In genomic region chr13:31764556-31764955, GRCh38 we compare ENCODE assay signal across 24 cellular contexts. TPM values are rescaled to one million over a fixed set of nuclear protein-coding genes. Genes with fewer than 3 reads are reported as not detected.
A peak's percentile ranks its signal among the peaks of the same experiment; 100 is the strongest.
DNase-seq lines count a peak whose midpoint lies in the region; FAIRE-seq and TF ChIP-seq lines count a peak whose summit lies in the region.
"Had no signal": no experiment of that assay in that cellular context is flagged by ENCODE, and none has a peak within 500 bp of the region (broad histone marks: within the 10 kb centered on the region; RNA-seq: fewer than 3 reads in every experiment).

No MANE protein-coding gene starts in this region.

- H3K4me3 ChIP-seq in astrocyte (ENCODE audit: insufficient read depth, low read depth, low read length) (no peak overlapping the region), fibroblast of the aortic adventitia (ENCODE audit: low read depth, low read length) (no peak overlapping the region), tibial artery (no peak overlapping the region), mammary epithelial cell (replicated peaks in 1 of 3; ENCODE audit: insufficient read depth in 1 of 3, low read depth in 2 of 3, low read length in 3 of 3) (no peak overlapping the region)
- H3K4me3 ChIP-seq: GM12878, GM23338 had no signal

- dilution Hi-C loops in mammary epithelial cell (cut with HindIII; ENCODE audit: low sequenced_read_pairs), result no loop called here

- TF ChIP-seq CTCF in astrocyte (IDR thresholded peaks at IDR 0.05; ENCODE audit: insufficient read depth, low read depth, low read length), result no peak
- no peak for TF ChIP-seq CTCF in fibroblast of the aortic adventitia (IDR thresholded peaks at IDR 0.05; ENCODE audit: insufficient read depth, low read length)
- TF ChIP-seq CTCF in tibial artery (IDR thresholded peaks at IDR 0.05), result no peak
- TF ChIP-seq CTCF in mammary epithelial cell (conservative IDR thresholded peaks at IDR 0.05 in 1 of 2, IDR thresholded peaks at IDR 0.05 in 1 of 2; ENCODE audit: extremely low read depth in 1 of 2, insufficient read depth in 1 of 2, low read depth in 1 of 2, low read length in 2 of 2), result no peak

- DNase-seq in HCEC 1CT, result peak; percentile 52
- DNase-seq in astrocyte (ENCODE audit: low read depth), result no peak
- DNase-seq in fibroblast of the aortic adventitia (ENCODE audit: low read depth), result peak; percentile 20
- DNase-seq in tibial artery, result no peak
- no peak for DNase-seq in AML-193 (lab: John Stamatoyannopoulos, UW)
- DNase-seq in mammary epithelial cell, result no peak
- no peak for DNase-seq in globus pallidus (ENCODE audit: low spot score)
- DNase-seq: BE2C; CD4-positive, CD25-positive, alpha-beta regulatory T cell; COR-L47; DMS 273 treated with DMSO at 0.1 percent for 48 hours; KG1; MV-4-11; NCI-H1694 treated with DMSO at 0.1 percent for 48 hours; NCI-H2107; NCI-H510A treated with DMSO at 0.1 percent for 48 hours; NCI-H774; OCI-M1; SHP77 treated with DMSO at 0.1 percent for 48 hours had no signal

- H2AFZ ChIP-seq in astrocyte (ENCODE audit: low read depth, low read length) (no peak overlapping the region), mammary epithelial cell (ENCODE audit: low read depth, low read length) (no peak overlapping the region)
- H2AFZ ChIP-seq: GM23338 had no signal

- H3K36me3 Mint-ChIP-seq in astrocyte (ENCODE audit: low read depth, unreplicated experiment), result no peaks in the 10 kb centered on the region
- H3K36me3 Mint-ChIP-seq: CD4-positive, CD25-positive, alpha-beta regulatory T cell had no signal

- H3K9me3 Mint-ChIP-seq in astrocyte (ENCODE audit: unreplicated experiment), result no peaks in the 10 kb centered on the region
- H3K9me3 Mint-ChIP-seq: GM23338 had no signal

- H3K9me3 ChIP-seq in astrocyte (ENCODE audit: insufficient read depth, low read depth, low read length) (no peaks in the 10 kb centered on the region), tibial artery (no peaks in the 10 kb centered on the region), mammary epithelial cell (replicated peaks; ENCODE audit: insufficient read depth, low read length) (no peaks in the 10 kb centered on the region)
- H3K9me3 ChIP-seq: BE2C had no signal

- CTCF ChIA-PET in mammary epithelial cell (lab: Charles Lee; ENCODE audit: low non-redundant PET), result no interaction called here

- intact Hi-C loops in tibial artery (cut with DNase I; ENCODE audit: low total_unique reads) (no loop called here), mammary epithelial cell (cut with micrococcal nuclease) (no loop called here)

- H3K4me3 Mint-ChIP-seq in astrocyte (ENCODE audit: unreplicated experiment), result no peak overlapping the region
- H3K4me3 Mint-ChIP-seq: CD4-positive, CD25-positive, alpha-beta regulatory T cell; GM23338 had no signal

- H3K27ac ChIP-seq in astrocyte (ENCODE audit: low read depth, low read length), result peak overlapping the region; percentile 76
- peak overlapping the region; percentile 77 to 78 for H3K27ac ChIP-seq in tibial artery
- no peak overlapping the region for H3K27ac ChIP-seq in mammary epithelial cell (ENCODE audit: insufficient read depth, low read depth, low read length)

- H3K27ac Mint-ChIP-seq in astrocyte (ENCODE audit: unreplicated experiment), result peak overlapping the region; percentile 94
- H3K27ac Mint-ChIP-seq: CD4-positive, CD25-positive, alpha-beta regulatory T cell; GM23338 had no signal

- no TSS peak for BruUV-seq in mammary epithelial cell (replicated peaks; lab: Mats Ljungman, UMichigan)

- peak; percentile 20 for FAIRE-seq in astrocyte (lab: Jason Lieb, UNC)
- FAIRE-seq: GM12878, GM19239, HepG2 had no signal

- H3K4me1 ChIP-seq in astrocyte (ENCODE audit: insufficient read depth, low read length) (peaks cover 37% of the 10 kb centered on the region), tibial artery (peaks cover 6 to 52% (median 33%) of the 10 kb centered on the region in 4 donors), mammary epithelial cell (ENCODE audit: insufficient read depth, low read length) (peaks cover 45% of the 10 kb centered on the region)
- H3K4me1 ChIP-seq: BE2C had no signal

- H3K27me3 ChIP-seq in astrocyte (ENCODE audit: insufficient read depth, low read length) (no peaks in the 10 kb centered on the region), tibial artery (no peaks in the 10 kb centered on the region), mammary epithelial cell (ENCODE audit: insufficient read depth, low read length) (no peaks in the 10 kb centered on the region)
- H3K27me3 ChIP-seq: BE2C had no signal

- H3K4me2 ChIP-seq in astrocyte (ENCODE audit: low read length) (peak overlapping the region; percentile 77), mammary epithelial cell (ENCODE audit: insufficient read depth, low read depth, low read length) (no peak overlapping the region)
- H3K4me2 ChIP-seq: GM23338 had no signal

- no peaks in the 10 kb centered on the region for H3K79me2 ChIP-seq in astrocyte (ENCODE audit: insufficient read depth, low read length)
- no peaks in the 10 kb centered on the region for H3K79me2 ChIP-seq in mammary epithelial cell (ENCODE audit: insufficient read depth, low read length)

- H3K36me3 ChIP-seq in astrocyte (ENCODE audit: insufficient read depth, low read length) (no peaks in the 10 kb centered on the region), tibial artery (no peaks in the 10 kb centered on the region), mammary epithelial cell (ENCODE audit: insufficient read depth, low read length) (no peaks in the 10 kb centered on the region)
- H3K36me3 ChIP-seq: BE2C had no signal

- H4K20me1 ChIP-seq in astrocyte (ENCODE audit: insufficient read depth, low read length) (no peaks in the 10 kb centered on the region), mammary epithelial cell (ENCODE audit: insufficient read depth, low read length) (no peaks in the 10 kb centered on the region)

- WGBS in mammary epithelial cell (ENCODE audit: low coverage, missing lambda C conversion rate), result 63% methylated on average over 2 of the region's 2 CpGs

- in situ Hi-C loops in mammary epithelial cell (cut with MboI; ENCODE audit: low sequenced_read_pairs in 2 of 2), result no loop called here

- H3K9ac ChIP-seq in astrocyte (ENCODE audit: low read length) (peak overlapping the region; percentile 70), mammary epithelial cell (ENCODE audit: insufficient read depth, low read length) (no peak overlapping the region)

- no peaks in the 10 kb centered on the region for H3K27me3 Mint-ChIP-seq in astrocyte (ENCODE audit: low read depth, unreplicated experiment)
- H3K27me3 Mint-ChIP-seq: CD4-positive, CD25-positive, alpha-beta regulatory T cell had no signal

- H3K4me1 Mint-ChIP-seq in astrocyte (ENCODE audit: low read depth, unreplicated experiment), result peaks cover 23% of the 10 kb centered on the region
- H3K4me1 Mint-ChIP-seq: CD4-positive, CD25-positive, alpha-beta regulatory T cell had no signal

RNA-seq across cellular contexts. Expression of gene RXFP2, which starts 25.2 kb away (rescaled TPM):
- total RNA-seq in astrocyte (not detected in 2 replicates), fibroblast of the aortic adventitia (ENCODE audit: low replicate concordance) (not detected in 2 replicates), mammary epithelial cell (not detected)
- not detected for polyA plus RNA-seq in mammary epithelial cell
- not detected for polyA minus RNA-seq in mammary epithelial cell
- total RNA-seq: CD4-positive, CD25-positive, alpha-beta regulatory T cell; GM12878; GM23338; HepG2 had no signal
- polyA plus RNA-seq: AG04450; CD4-positive, CD25-positive, alpha-beta regulatory T cell; GM23338; HepG2 had no signal

Comparison
In these comparisons a context has a peak if more than half of its experiments do, and no peak if none do; other contexts are left out.
1. DNase-seq: peak in HCEC 1CT (single experiment) and fibroblast of the aortic adventitia (single experiment); none in astrocyte (single experiment), tibial artery (0 of 2), AML-193 (0 of 2), mammary epithelial cell (single experiment) and globus pallidus (single experiment).